ENCODE assay signal across 1 cellular context in genomic region chr12:116818948-116819832, GRCh38.
TF ChIP-seq lines count a peak whose summit lies in the region.

No MANE protein-coding gene starts in this region.

TF ChIP-seq in A549, 52 proteins besides CTCF, POLR2A, EP300 and RAD21 (continued from another document):
- TF ChIP-seq POLR2AphosphoS2 (conservative IDR thresholded peaks at IDR 0.05; ENCODE audit: low read length), result no peak
- TF ChIP-seq JUNB (IDR thresholded peaks at IDR 0.05), result no peak
- TF ChIP-seq ESRRA (IDR thresholded peaks at IDR 0.05; ENCODE audit: borderline replicate concordance, low read length), result no peak
- no peak; the same call in 1 of the 2 replicates for TF ChIP-seq FOSB (CRISPR knock-in tag; IDR thresholded peaks at IDR 0.05)
- no peak for TF ChIP-seq TFCP2L1 (CRISPR knock-in tag; IDR thresholded peaks at IDR 0.05)
- no peak; the same call in 1 of the 2 replicates for TF ChIP-seq ZNF302 (CRISPR knock-in tag; IDR thresholded peaks at IDR 0.05)
- TF ChIP-seq HOXB5 (CRISPR knock-in tag; IDR thresholded peaks at IDR 0.05), result peak; percentile 21; the same call in 1 of the 2 replicates
- no peak for TF ChIP-seq ZSCAN20 (CRISPR knock-in tag; IDR thresholded peaks at IDR 0.05)
- no peak for TF ChIP-seq E2F6 (IDR thresholded peaks at IDR 0.05; ENCODE audit: borderline replicate concordance, low read depth)
- TF ChIP-seq, protein P1, sequence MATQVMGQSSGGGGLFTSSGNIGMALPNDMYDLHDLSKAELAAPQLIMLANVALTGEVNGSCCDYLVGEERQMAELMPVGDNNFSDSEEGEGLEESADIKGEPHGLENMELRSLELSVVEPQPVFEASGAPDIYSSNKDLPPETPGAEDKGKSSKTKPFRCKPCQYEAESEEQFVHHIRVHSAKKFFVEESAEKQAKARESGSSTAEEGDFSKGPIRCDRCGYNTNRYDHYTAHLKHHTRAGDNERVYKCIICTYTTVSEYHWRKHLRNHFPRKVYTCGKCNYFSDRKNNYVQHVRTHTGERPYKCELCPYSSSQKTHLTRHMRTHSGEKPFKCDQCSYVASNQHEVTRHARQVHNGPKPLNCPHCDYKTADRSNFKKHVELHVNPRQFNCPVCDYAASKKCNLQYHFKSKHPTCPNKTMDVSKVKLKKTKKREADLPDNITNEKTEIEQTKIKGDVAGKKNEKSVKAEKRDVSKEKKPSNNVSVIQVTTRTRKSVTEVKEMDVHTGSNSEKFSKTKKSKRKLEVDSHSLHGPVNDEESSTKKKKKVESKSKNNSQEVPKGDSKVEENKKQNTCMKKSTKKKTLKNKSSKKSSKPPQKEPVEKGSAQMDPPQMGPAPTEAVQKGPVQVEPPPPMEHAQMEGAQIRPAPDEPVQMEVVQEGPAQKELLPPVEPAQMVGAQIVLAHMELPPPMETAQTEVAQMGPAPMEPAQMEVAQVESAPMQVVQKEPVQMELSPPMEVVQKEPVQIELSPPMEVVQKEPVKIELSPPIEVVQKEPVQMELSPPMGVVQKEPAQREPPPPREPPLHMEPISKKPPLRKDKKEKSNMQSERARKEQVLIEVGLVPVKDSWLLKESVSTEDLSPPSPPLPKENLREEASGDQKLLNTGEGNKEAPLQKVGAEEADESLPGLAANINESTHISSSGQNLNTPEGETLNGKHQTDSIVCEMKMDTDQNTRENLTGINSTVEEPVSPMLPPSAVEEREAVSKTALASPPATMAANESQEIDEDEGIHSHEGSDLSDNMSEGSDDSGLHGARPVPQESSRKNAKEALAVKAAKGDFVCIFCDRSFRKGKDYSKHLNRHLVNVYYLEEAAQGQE (IDR thresholded peaks at IDR 0.05), result peak; percentile 39; the same call in 1 of the 2 replicates
- TF ChIP-seq BCL3 (IDR thresholded peaks at IDR 0.05), result no peak
- TF ChIP-seq HOXA7 (CRISPR knock-in tag; IDR thresholded peaks at IDR 0.05), result no peak
- TF ChIP-seq ZC3H11A (IDR thresholded peaks at IDR 0.05), result no peak
- peak; percentile 56; the same call in 1 of the 2 replicates for TF ChIP-seq KDM5A (IDR thresholded peaks at IDR 0.05)
